Comparison of ENCODE assay signal across 8 cellular contexts in the genomic region with DNA sequence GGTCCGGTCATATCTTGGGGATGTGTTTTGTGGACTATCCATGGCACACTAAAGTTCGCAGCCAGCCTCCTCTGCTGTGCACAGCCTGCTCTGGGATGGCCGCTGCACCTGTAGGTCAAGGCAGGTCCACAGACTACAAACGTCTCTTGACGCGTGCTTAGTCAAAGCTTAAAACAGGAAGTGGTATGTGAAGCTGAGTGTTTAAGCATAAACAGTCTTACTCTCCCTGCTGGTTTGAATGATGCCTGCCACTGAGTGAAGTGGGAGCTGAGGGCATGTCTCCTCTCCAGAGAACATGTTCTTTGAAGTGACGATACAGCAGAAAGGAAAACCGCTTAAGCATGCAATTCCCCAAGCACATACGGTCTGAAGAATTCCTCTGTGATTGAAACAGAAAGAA.
DNase-seq lines count a peak whose midpoint lies in the region; ATAC-seq, FAIRE-seq and TF ChIP-seq lines count a peak whose summit lies in the region.

No MANE protein-coding gene starts in this region.

- H3K27ac ChIP-seq in BLaER1 (peak overlapping the region; percentile 63), heart right ventricle (peak overlapping the region in 1 of 10 donors; percentile 65), left ventricle myocardium inferior (replicated peaks) (no peak overlapping the region)
- H3K27ac ChIP-seq in effector memory CD4-positive, alpha-beta T cell (ENCODE audit: insufficient read depth, low read length, poor library complexity, severe bottlenecking): peak overlapping the region; percentile 29

- peak; percentile 95 for ATAC-seq in GM18909 (IDR thresholded peaks at IDR 0.05; ENCODE audit: poor library complexity, unreplicated experiment)
- peak; percentile 85 for ATAC-seq in HG03095 (IDR thresholded peaks at IDR 0.05; ENCODE audit: unreplicated experiment)
- ATAC-seq in heart right ventricle: no peak

- H3K9me3 ChIP-seq in BLaER1 (no peaks in the 10 kb centered on the region), heart right ventricle (no peaks in the 10 kb centered on the region), left ventricle myocardium inferior (replicated peaks) (no peaks in the 10 kb centered on the region)
- H3K9me3 ChIP-seq in effector memory CD4-positive, alpha-beta T cell (ENCODE audit: control insufficient read depth, low read length): no peaks in the 10 kb centered on the region

- intact Hi-C loops in heart right ventricle (cut with DNase I): loop anchor here (2.0 to 10.0 kb wide), 17 partner anchors 50 to 648 kb away; a partner anchor contains a TSS
- intact Hi-C loops in left ventricle myocardium inferior (cut with micrococcal nuclease): loop anchor here (10.0 kb wide), 2 partner anchors 162 to 428 kb away; no protein-coding TSS in a partner anchor

- H3K4me1 ChIP-seq in BLaER1 (peaks cover 40% of the 10 kb centered on the region), heart right ventricle (peaks cover 0 to 8% (median 0%) of the 10 kb centered on the region in 9 donors), left ventricle myocardium inferior (no peaks in the 10 kb centered on the region)
- peaks cover 8% of the 10 kb centered on the region for H3K4me1 ChIP-seq in effector memory CD4-positive, alpha-beta T cell (ENCODE audit: control insufficient read depth, insufficient read depth, low read length, poor library complexity, severe bottlenecking)

- no peaks in the 10 kb centered on the region for H3K27me3 ChIP-seq in BLaER1
- H3K27me3 ChIP-seq in effector memory CD4-positive, alpha-beta T cell (replicated peaks; ENCODE audit: control insufficient read depth, insufficient read depth, low read length, poor library complexity, severe bottlenecking): no peaks in the 10 kb centered on the region
- no peaks in the 10 kb centered on the region for H3K27me3 ChIP-seq in heart right ventricle
- no peaks in the 10 kb centered on the region for H3K27me3 ChIP-seq in left ventricle myocardium inferior (ENCODE audit: low read depth)

- no peak for FAIRE-seq in RCC 7860 (lab: Jason Lieb, UNC)

- H3K36me3 ChIP-seq in BLaER1: no peaks in the 10 kb centered on the region
- H3K36me3 ChIP-seq in effector memory CD4-positive, alpha-beta T cell (ENCODE audit: control insufficient read depth, insufficient read depth, low read length): no peaks in the 10 kb centered on the region
- no peaks in the 10 kb centered on the region for H3K36me3 ChIP-seq in heart right ventricle
- no peaks in the 10 kb centered on the region for H3K36me3 ChIP-seq in left ventricle myocardium inferior

- TF ChIP-seq CTCF in heart right ventricle (IDR thresholded peaks at IDR 0.05) (no peak), left ventricle myocardium inferior (IDR thresholded peaks at IDR 0.05; ENCODE audit: borderline replicate concordance) (no peak)

- peak; percentile 43 for DNase-seq in RCC 7860 (ENCODE audit: low spot score)
- DNase-seq in effector memory CD4-positive, alpha-beta T cell: peak in 1 of 3 donors; percentile 4
- DNase-seq in cerebellar nuclear complex (lab: John Stamatoyannopoulos, UW): no peak
- no peak for DNase-seq in heart right ventricle
- DNase-seq in left ventricle myocardium inferior: no peak

- H3K9ac ChIP-seq in BLaER1: peak overlapping the region; percentile 60

- H4K20me1 ChIP-seq in BLaER1: no peaks in the 10 kb centered on the region

- H3K4me3 ChIP-seq in BLaER1 (peak overlapping the region; percentile 53), heart right ventricle (no peak overlapping the region), left ventricle myocardium inferior (no peak overlapping the region)
- peak overlapping the region; percentile 22 for H3K4me3 ChIP-seq in effector memory CD4-positive, alpha-beta T cell (ENCODE audit: insufficient read depth, low read depth, low read length, poor library complexity, severe bottlenecking)

- WGBS in heart right ventricle, 2 donors: 75 to 79% methylated on average over 9 of the region's 9 CpGs

- H3K4me2 ChIP-seq in BLaER1: peak overlapping the region; percentile 88

Comparison
In these comparisons a context has a peak if more than half of its experiments do, and no peak if none do; other contexts are left out.
1. H3K4me3 ChIP-seq: peak in BLaER1 (single experiment) and effector memory CD4-positive, alpha-beta T cell (single experiment); none in heart right ventricle (0 of 10) and left ventricle myocardium inferior (single experiment).
2. ATAC-seq: peak in GM18909 (single experiment) and HG03095 (single experiment); none in heart right ventricle (0 of 8).